18 cellular contexts compared by ENCODE assay signal in the genomic region with DNA sequence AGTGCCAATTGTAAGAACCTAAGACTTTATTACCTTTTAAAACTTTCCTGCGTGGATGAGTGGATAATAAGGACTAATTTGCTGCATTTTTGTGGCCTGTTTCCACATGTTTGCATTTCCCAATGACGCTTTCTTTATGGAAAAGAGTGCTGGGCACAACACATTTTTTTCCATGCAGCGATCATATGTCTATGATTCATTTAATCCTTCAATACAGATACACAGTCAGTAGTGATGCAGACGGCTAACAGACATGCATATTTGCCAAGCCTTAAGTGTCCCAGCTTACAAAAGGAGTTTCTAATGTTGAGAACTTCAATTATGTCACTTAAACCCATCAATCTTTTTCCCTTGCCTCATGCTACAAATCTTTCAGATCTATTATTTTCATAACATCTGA.
DNase-seq lines count a peak whose midpoint lies in the region; ATAC-seq and TF ChIP-seq lines count a peak whose summit lies in the region.
"Had no signal": no experiment of that assay in that cellular context is flagged by ENCODE, and none has a peak within 500 bp of the region (broad histone marks: within the 10 kb centered on the region; RNA-seq: fewer than 3 reads in every experiment).

No MANE protein-coding gene starts in this region.

- intact Hi-C loops in PC-3 (cut with micrococcal nuclease) (no loop called here), mucosa of descending colon (cut with DNase I, micrococcal nuclease) (no loop called here)

- no peak overlapping the region for H3K4me2 ChIP-seq in PC-3 (ENCODE audit: low read length)
- H3K4me2 ChIP-seq: neural progenitor cell had no signal

- TF ChIP-seq CTCF in PC-3 (conservative IDR thresholded peaks at IDR 0.05; ENCODE audit: low read depth, low read length) (no peak), retinal pigment epithelial cell (conservative IDR thresholded peaks at IDR 0.05; ENCODE audit: low read depth, low read length) (no peak), mucosa of descending colon (IDR thresholded peaks at IDR 0.05) (no peak)

- H3K9me3 ChIP-seq in PC-3 (ENCODE audit: low read length) (no peaks in the 10 kb centered on the region), mucosa of descending colon (no peaks in the 10 kb centered on the region)
- H3K9me3 ChIP-seq: right atrium auricular region, vagina had no signal

- H3K27me3 ChIP-seq in PC-3 (ENCODE audit: low read length) = no peaks in the 10 kb centered on the region
- H3K27me3 ChIP-seq: neural progenitor cell, right atrium auricular region, vagina had no signal

- H3K9ac ChIP-seq in PC-3 (ENCODE audit: low read length) = no peak overlapping the region
- H3K9ac ChIP-seq: neural progenitor cell had no signal

- BruUV-seq in PC-3 (replicated peaks; lab: Mats Ljungman, UMichigan) = no TSS peak

- H3K36me3 ChIP-seq in PC-3 (ENCODE audit: low read depth, low read length) = no peaks in the 10 kb centered on the region
- H3K36me3 ChIP-seq in mucosa of descending colon (ENCODE audit: low read depth) = no peaks in the 10 kb centered on the region
- H3K36me3 ChIP-seq: neural progenitor cell, right atrium auricular region, vagina had no signal

- POLR2A ChIA-PET in PC-3 (lab: Charles Lee; ENCODE audit: unreplicated experiment) = no interaction called here

- H2AFZ ChIP-seq in PC-3 (ENCODE audit: low read length) = no peak overlapping the region
- H2AFZ ChIP-seq: neural progenitor cell had no signal

- peaks cover 6% of the 10 kb centered on the region for H3K4me1 ChIP-seq in PC-3 (ENCODE audit: insufficient read depth, low read length)
- peaks cover 4% of the 10 kb centered on the region for H3K4me1 ChIP-seq in mucosa of descending colon (ENCODE audit: low read depth)
- H3K4me1 ChIP-seq: neural progenitor cell, right atrium auricular region had no signal

- H3K4me3 ChIP-seq in PC-3 (ENCODE audit: low read length) = no peak overlapping the region
- no peak overlapping the region for H3K4me3 ChIP-seq in retinal pigment epithelial cell (ENCODE audit: low read length)
- H3K4me3 ChIP-seq in mucosa of descending colon = no peak overlapping the region
- H3K4me3 ChIP-seq: neural progenitor cell, right atrium auricular region, vagina had no signal

- CTCF ChIA-PET in PC-3 (lab: Charles Lee) = no interaction called here

- H3K9me2 ChIP-seq in PC-3 (replicated peaks; ENCODE audit: low read length) = no peaks in the 10 kb centered on the region

- DNase-seq in NCI-H2171 treated with DMSO at 0.1 percent for 48 hours (lab: John Stamatoyannopoulos, UW) (peak; percentile 28), NCI-H2171 (lab: John Stamatoyannopoulos, UW) (no peak), PC-3 (peak; percentile 39), dedifferentiated amniotic fluid mesenchymal stem cell (ENCODE audit: extremely low spot score) (peak; percentile 72), retinal pigment epithelial cell (ENCODE audit: low read depth) (peak; percentile 99), mucosa of descending colon (no peak), cerebellum (ENCODE audit: low spot score) (no peak), GDM1 (lab: John Stamatoyannopoulos, UW) (no peak)
- DNase-seq: activated CD4-positive, alpha-beta memory T cell treated with anti-CD3 and anti-CD28 coated beads for 36 hours; activated naive CD8-positive, alpha-beta T cell treated with anti-CD3 and anti-CD28 coated beads for 36 hours; activated T-cell treated with anti-CD3 and anti-CD28 coated beads, Interleukin-2, amount 50 U/mL, for 4 hours; CD4-positive, alpha-beta T cell; mesendoderm; NCI-H1930; NCI-H774 had no signal

- peak overlapping the region; percentile 40 for H3K27ac ChIP-seq in PC-3 (ENCODE audit: low read length)
- H3K27ac ChIP-seq: neural progenitor cell, right atrium auricular region, vagina had no signal

- H3K79me2 ChIP-seq in PC-3 (ENCODE audit: low read length) = no peaks in the 10 kb centered on the region

- no peak for ATAC-seq in PC-3
- ATAC-seq in mucosa of descending colon = no peak
- ATAC-seq: activated T-cell treated with anti-CD3 and anti-CD28 coated beads, Interleukin-2, amount 50 U/mL, for 4 hours had no signal

- H3F3A ChIP-seq in PC-3 (ENCODE audit: low read length, unreplicated experiment) = no peaks in the 10 kb centered on the region

- no peaks in the 10 kb centered on the region for H4K20me1 ChIP-seq in PC-3 (ENCODE audit: low read length)

Comparison
In these comparisons a context has a peak if more than half of its experiments do, and no peak if none do; other contexts are left out.
1. DNase-seq: peak in NCI-H2171 treated with DMSO at 0.1 percent for 48 hours (single experiment), PC-3 (single experiment), dedifferentiated amniotic fluid mesenchymal stem cell (single experiment) and retinal pigment epithelial cell (single experiment); none in NCI-H2171 (single experiment), mucosa of descending colon (0 of 3), cerebellum (single experiment) and GDM1 (single experiment).